ENCODE assay signal across 22 cellular contexts in the genomic region with DNA sequence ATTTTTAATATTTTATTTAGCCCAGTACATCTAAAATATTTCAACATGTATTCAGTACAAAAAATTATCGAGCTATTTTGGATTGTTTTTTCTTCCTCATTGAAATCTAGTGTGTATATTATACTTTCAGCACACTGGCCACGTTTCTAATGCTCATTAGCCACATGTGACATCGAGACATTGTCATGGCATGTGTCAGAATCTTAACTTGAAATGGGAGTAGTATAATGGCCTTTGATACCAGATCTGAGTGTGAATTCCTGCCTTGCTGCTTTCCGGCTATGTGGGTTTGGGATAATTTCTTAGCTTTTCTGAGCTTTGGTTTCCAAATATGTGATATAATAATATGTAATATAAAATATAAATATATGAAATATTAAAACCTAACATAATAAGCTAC.
"Had no signal": no experiment of that assay in that cellular context is flagged by ENCODE, and none has a peak within 500 bp of the region (broad histone marks: within the 10 kb centered on the region; RNA-seq: fewer than 3 reads in every experiment).

No MANE protein-coding gene starts in this region.

- H3K27ac ChIP-seq: SJCRH30 had no signal

- H3K9me3 ChIP-seq: SJCRH30 had no signal

- ATAC-seq: Panc1, PC-3, Right ventricle myocardium inferior, SK-N-SH treated with all-trans-retinoic acid at 6 μM for 48 hours had no signal

- H3K4me3 ChIP-seq: SJCRH30 had no signal

- H3K27me3 ChIP-seq: SJCRH30 had no signal

- DNase-seq: KBM-7; MV-4-11; NCI-H1048; NCI-H1105 treated with DMSO at 0.1 percent for 48 hours; NCI-H1436; NCI-H187; NCI-H2029; NCI-H2081 treated with DMSO at 0.1 percent for 48 hours; NCI-H2171; NCI-H226; NCI-H446; NCI-H510A; NCI-H524 treated with DMSO at 0.1 percent for 48 hours; NCI-H69; NCI-H774; NK-92 treated with Interleukin-12 subunit alpha and Interleukin-12 subunit beta, amount 100 ng/mL, for 24 hours; PC-3; SHP77 treated with DMSO at 0.1 percent for 48 hours; SJCRH30 had no signal
